2 cellular contexts compared by ENCODE assay signal in genomic region chr1:33250724-33251123, GRCh38.
TF ChIP-seq lines count a peak whose summit lies in the region.

No MANE protein-coding gene starts in this region.

TF ChIP-seq in HepG2, 621 proteins besides CTCF, POLR2A, EP300 and RAD21:
- no peak for TF ChIP-seq ZNF230 (CRISPR knock-in tag; IDR thresholded peaks at IDR 0.05)
- no peak for TF ChIP-seq HNF1A (IDR thresholded peaks at IDR 0.05; ENCODE audit: low read depth)
- TF ChIP-seq HNF1A (CRISPR knock-in tag; IDR thresholded peaks at IDR 0.05; ENCODE audit: borderline replicate concordance), result no peak
- TF ChIP-seq ZNF512 (CRISPR knock-in tag; IDR thresholded peaks at IDR 0.05), result peak; percentile 90
- TF ChIP-seq ETV5 (CRISPR knock-in tag; IDR thresholded peaks at IDR 0.05; ENCODE audit: borderline replicate concordance), result no peak
- TF ChIP-seq ARID2 (CRISPR knock-in tag; IDR thresholded peaks at IDR 0.05; ENCODE audit: borderline replicate concordance), result no peak
- TF ChIP-seq ZNF569 (CRISPR knock-in tag; IDR thresholded peaks at IDR 0.05; ENCODE audit: borderline replicate concordance), result no peak

TF ChIP-seq in IMR-90, 13 proteins besides CTCF, POLR2A, EP300 and RAD21:
- TF ChIP-seq MAFK (IDR thresholded peaks at IDR 0.05; ENCODE audit: low read depth, low read length), result no peak
- no peak for TF ChIP-seq USF2 (IDR thresholded peaks at IDR 0.05; ENCODE audit: low read depth, low read length)
- TF ChIP-seq CEBPB (IDR thresholded peaks at IDR 0.05; ENCODE audit: low read depth, low read length), result no peak
- no peak for TF ChIP-seq BHLHE40 (IDR thresholded peaks at IDR 0.05; ENCODE audit: low read depth, low read length)
- TF ChIP-seq NFE2L2 (IDR thresholded peaks at IDR 0.05; ENCODE audit: low read depth, low read length), result no peak
- no peak for TF ChIP-seq RFX5 (IDR thresholded peaks at IDR 0.05; ENCODE audit: low read depth, low read length)
- no peak for TF ChIP-seq MXI1 (IDR thresholded peaks at IDR 0.05; ENCODE audit: borderline replicate concordance, low read depth, low read length)
- TF ChIP-seq MAZ (IDR thresholded peaks at IDR 0.05; ENCODE audit: borderline replicate concordance, low read depth, low read length), result no peak
- no peak for TF ChIP-seq FOS (IDR thresholded peaks at IDR 0.05; ENCODE audit: low read depth, low read length)
- no peak for TF ChIP-seq ELK1 (IDR thresholded peaks at IDR 0.05; ENCODE audit: borderline replicate concordance, low read depth, low read length)
- no peak for TF ChIP-seq CHD1 (IDR thresholded peaks at IDR 0.05; ENCODE audit: low read depth, low read length)
- no peak for TF ChIP-seq SMC3 (IDR thresholded peaks at IDR 0.05; ENCODE audit: low read depth, low read length)
- TF ChIP-seq RCOR1 (IDR thresholded peaks at IDR 0.05; ENCODE audit: insufficient replicate concordance, low read length), result no peak
